In genomic region chr6:46848684-46849360, GRCh38 we compare ENCODE assay signal across 8 cellular contexts. TPM values are rescaled to one million over a fixed set of nuclear protein-coding genes. Genes with fewer than 3 reads are reported as not detected.
DNase-seq lines count a peak whose midpoint lies in the region; ATAC-seq and TF ChIP-seq lines count a peak whose summit lies in the region.

No MANE protein-coding gene starts in this region.

- peaks cover 14% of the 10 kb centered on the region for H3K27me3 Mint-ChIP-seq in activated naive CD8-positive, alpha-beta T cell

- H3K79me2 ChIP-seq in SK-N-SH (ENCODE audit: insufficient read depth) (no peaks in the 10 kb centered on the region), parathyroid adenoma (no peaks in the 10 kb centered on the region)

- H3K27ac ChIP-seq in SK-N-SH (ENCODE audit: low read depth in 2 of 2, low read length in 1 of 2) (no peak overlapping the region), parathyroid adenoma (no peak overlapping the region), transverse colon (peak overlapping the region; percentile 6 to 43 (median 34))

- H3K4me1 ChIP-seq in SK-N-SH (ENCODE audit: control insufficient read depth in 1 of 2, insufficient read depth in 2 of 2, low read depth in 1 of 2, low read length in 1 of 2) (no peaks in the 10 kb centered on the region), parathyroid adenoma (no peaks in the 10 kb centered on the region), transverse colon (peaks cover 0 to 14% (median 6%) of the 10 kb centered on the region in 4 donors)

- H3K9ac ChIP-seq in SK-N-SH (no peak overlapping the region), parathyroid adenoma (no peak overlapping the region)

- intact Hi-C loops in Right ventricle myocardium inferior (cut with DNase I), result loop anchor here (1.0 to 5.0 kb wide), 3 partner anchors 142 to 463 kb away; no protein-coding TSS in a partner anchor
- intact Hi-C loops in transverse colon (cut with DNase I; ENCODE audit: low total_unique reads), result loop anchor here (5.0 kb wide), 1 partner anchor 463 kb away; no protein-coding TSS in a partner anchor

- peak; percentile 79 for TF ChIP-seq RAD21 in SK-N-SH (IDR thresholded peaks at IDR 0.05; ENCODE audit: low read length)

- no peaks in the 10 kb centered on the region for H3K36me3 Mint-ChIP-seq in activated naive CD8-positive, alpha-beta T cell

- no peaks in the 10 kb centered on the region for H3K9me3 Mint-ChIP-seq in activated naive CD8-positive, alpha-beta T cell (ENCODE audit: low read depth)

- no peak for TF ChIP-seq POLR2A in transverse colon (IDR thresholded peaks at IDR 0.05)

- POLR2A ChIA-PET in SK-N-SH (lab: Yijun Ruan, JAX), result no interaction called here

- H2AFZ ChIP-seq in SK-N-SH (ENCODE audit: low read depth), result no peak overlapping the region
- peak overlapping the region; percentile 59 for H2AFZ ChIP-seq in parathyroid adenoma

- no peaks in the 10 kb centered on the region for H3F3A ChIP-seq in SK-N-SH (replicated peaks; ENCODE audit: insufficient read depth)

- ATAC-seq in GM21825 (IDR thresholded peaks at IDR 0.05; ENCODE audit: unreplicated experiment) (peak; percentile 92), Right ventricle myocardium inferior (peak; percentile 93)

- H3K36me3 ChIP-seq in SK-N-SH (replicated peaks in 1 of 2; ENCODE audit: control insufficient read depth in 1 of 2, insufficient read depth in 2 of 2, low read length in 1 of 2) (no peaks in the 10 kb centered on the region), parathyroid adenoma (ENCODE audit: control insufficient read depth, insufficient read depth, low read length) (no peaks in the 10 kb centered on the region), transverse colon (no peaks in the 10 kb centered on the region)

- no peaks in the 10 kb centered on the region for H3K9me2 ChIP-seq in SK-N-SH

- peak overlapping the region; percentile 9 to 35; a peak in 2 of 4 replicates for H3K4me3 ChIP-seq in SK-N-SH (ENCODE audit: low read depth in 2 of 2, low read length in 1 of 2)
- H3K4me3 ChIP-seq in parathyroid adenoma (ENCODE audit: low read depth, low read length), result no peak overlapping the region
- H3K4me3 ChIP-seq in transverse colon, result no peak overlapping the region

- no peaks in the 10 kb centered on the region for H4K20me1 ChIP-seq in SK-N-SH (ENCODE audit: insufficient read depth)

- TF ChIP-seq EP300 in SK-N-SH (IDR thresholded peaks at IDR 0.05; ENCODE audit: borderline replicate concordance in 1 of 2, low read depth in 1 of 2, low read length in 1 of 2) (no peak), transverse colon (IDR thresholded peaks at IDR 0.05; ENCODE audit: low read depth) (peak; percentile 13)

- WGBS in SK-N-SH (ENCODE audit: low lambda C conversion rate), result 8% methylated on average over 21 of the region's 25 CpGs
- 12 to 45% methylated on average over 2 to 18 of the region's 25 CpGs for WGBS in transverse colon (ENCODE audit: low coverage in 1 of 2), 2 donors

- CTCF ChIA-PET in SK-N-SH (lab: Yijun Ruan, JAX), result interaction anchor here (0.6 to 3.2 kb wide), 69 partner anchors 7 to 1926 kb away, joined by 3 to 47 read pairs (median 3); partner anchors contain the start of genes ADGRF1, ADGRF5, MEP1A and TNFRSF21

- H3K4me3 Mint-ChIP-seq in activated naive CD8-positive, alpha-beta T cell, result peak overlapping the region; percentile 30

- no peak overlapping the region for H3K27ac Mint-ChIP-seq in activated naive CD8-positive, alpha-beta T cell

- H3K4me2 ChIP-seq in SK-N-SH (peak overlapping the region; percentile 61), parathyroid adenoma (ENCODE audit: low read length) (peak overlapping the region; percentile 67)

- in situ Hi-C loops in transverse colon (cut with MboI; ENCODE audit: low pct_ligation_motif_present in 1 of 4, low pct_unique_long_range_greater_than_20kb in 1 of 4, low sequenced_read_pairs in 3 of 4), result loop anchor here in 2 of 4 donors (25.0 kb wide), 1 partner anchor 463 kb away; the partner anchor contains the start of gene TNFRSF21 (in 2 of the 2)

- H3K9me3 ChIP-seq in SK-N-SH (no peaks in the 10 kb centered on the region), parathyroid adenoma (ENCODE audit: control insufficient read depth, low read length) (no peaks in the 10 kb centered on the region), transverse colon (no peaks in the 10 kb centered on the region)

- H3K27me3 ChIP-seq in SK-N-SH (ENCODE audit: insufficient read depth) (peaks cover 10% of the 10 kb centered on the region; the same call in 1 of the 2 replicates), parathyroid adenoma (ENCODE audit: control insufficient read depth, insufficient read depth, low read length) (no peaks in the 10 kb centered on the region), transverse colon (no peaks in the 10 kb centered on the region)

- DNase-seq in EH (ENCODE audit: low read depth) (peak; percentile 78), SK-N-SH (peak; percentile 79), Right ventricle myocardium inferior (ENCODE audit: missing footprints) (peak; percentile 93), transverse colon (peak; percentile 93)

- peaks cover 4% of the 10 kb centered on the region for H3K4me1 Mint-ChIP-seq in activated naive CD8-positive, alpha-beta T cell (ENCODE audit: low read depth)

- TF ChIP-seq CTCF in LNCAP (IDR thresholded peaks at IDR 0.05) (peak; percentile 64), SK-N-SH (IDR thresholded peaks at IDR 0.05) (peak; percentile 83), parathyroid adenoma (IDR thresholded peaks at IDR 0.05) (peak; percentile 98), transverse colon (IDR thresholded peaks at IDR 0.05) (peak; percentile 93 to 97 (median 96))

TF ChIP-seq in SK-N-SH, 30 proteins besides CTCF, POLR2A, EP300 and RAD21:
- TF ChIP-seq FOXJ3 (CRISPR knock-in tag; IDR thresholded peaks at IDR 0.05) (no peak), JUND (IDR thresholded peaks at IDR 0.05) (no peak), SMC3 (IDR thresholded peaks at IDR 0.05; ENCODE audit: low read depth, low read length) (peak; percentile 83)
- TF ChIP-seq, protein P1, sequence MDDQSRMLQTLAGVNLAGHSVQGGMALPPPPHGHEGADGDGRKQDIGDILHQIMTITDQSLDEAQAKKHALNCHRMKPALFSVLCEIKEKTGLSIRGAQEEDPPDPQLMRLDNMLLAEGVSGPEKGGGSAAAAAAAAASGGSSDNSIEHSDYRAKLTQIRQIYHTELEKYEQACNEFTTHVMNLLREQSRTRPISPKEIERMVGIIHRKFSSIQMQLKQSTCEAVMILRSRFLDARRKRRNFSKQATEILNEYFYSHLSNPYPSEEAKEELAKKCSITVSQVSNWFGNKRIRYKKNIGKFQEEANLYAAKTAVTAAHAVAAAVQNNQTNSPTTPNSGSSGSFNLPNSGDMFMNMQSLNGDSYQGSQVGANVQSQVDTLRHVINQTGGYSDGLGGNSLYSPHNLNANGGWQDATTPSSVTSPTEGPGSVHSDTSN (IDR thresholded peaks at IDR 0.05), result peak; percentile 77

RNA-seq across cellular contexts. Expression of gene MEP1A, which starts 55.6 kb away (rescaled TPM):
- not detected in 2 replicates for polyA plus RNA-seq in SK-N-SH (2012; rRNA removed)
- polyA plus RNA-seq in SK-N-SH (2012; cell fraction: cytosol; rRNA removed), result not detected in 2 replicates
- polyA plus RNA-seq in SK-N-SH (2012; cell fraction: nucleus; rRNA removed), result not detected in 2 replicates
- not detected for total RNA-seq in Right ventricle myocardium inferior
- 100 to 1,000 TPM in 3 of 4 donors, 10 to 100 TPM in 1; 31.2 to 601 (median 223) TPM for total RNA-seq in transverse colon

Comparison
In these comparisons a context has a peak if more than half of its experiments do, and no peak if none do; other contexts are left out.
1. H3K27ac ChIP-seq: peak in transverse colon (4 of 4); none in SK-N-SH (0 of 2) and parathyroid adenoma (single experiment).
2. H3K4me3 ChIP-seq: peak in SK-N-SH (2 of 2); none in parathyroid adenoma (single experiment) and transverse colon (0 of 4).
3. RNA of gene MEP1A, which starts 55.6 kb away (total RNA-seq): 31.2 to 601 TPM in transverse colon; not detected in Right ventricle myocardium inferior (single experiment); every median in the first group is over 10 times any median in the second.
4. Peak in every context shown above with its lines, with median percentiles within 50 percentile points of each other: DNase-seq and CTCF ChIP-seq.